Comparison of ENCODE assay signal across 8 cellular contexts in the genomic region with DNA sequence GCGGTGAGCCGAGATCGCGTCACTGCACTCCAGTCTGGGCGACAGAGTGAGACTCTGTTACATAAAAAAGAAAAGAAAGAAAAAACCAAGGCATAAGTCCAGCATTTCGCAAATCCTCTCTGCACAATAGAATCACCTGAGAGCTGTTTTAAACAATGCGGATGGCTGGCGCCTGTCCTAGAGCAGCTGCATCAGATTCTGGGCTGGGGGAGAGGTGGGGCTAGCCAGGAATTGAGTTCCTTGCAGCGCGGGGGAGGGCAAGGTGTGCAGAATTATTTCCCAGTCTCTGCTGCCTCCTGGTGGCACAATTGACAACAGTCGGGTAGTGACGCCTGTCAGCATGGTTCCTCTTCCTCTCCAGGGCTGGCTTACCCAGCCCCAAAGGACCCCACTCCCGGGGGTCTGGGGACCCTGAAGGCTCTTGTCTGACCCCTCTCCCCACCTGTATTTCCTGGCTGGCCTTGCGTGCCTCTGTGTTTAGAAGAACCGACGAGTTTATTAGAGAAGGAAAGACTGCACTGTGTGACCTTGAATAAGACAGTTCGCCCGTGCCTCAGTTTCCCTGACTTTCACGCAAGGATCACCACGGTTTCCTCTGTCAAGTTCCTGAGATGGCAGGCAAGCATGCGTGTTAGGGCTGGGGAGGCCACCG. TPM values are rescaled to one million over a fixed set of nuclear protein-coding genes. Genes with fewer than 3 reads are reported as not detected.
DNase-seq lines count a peak whose midpoint lies in the region; ATAC-seq and TF ChIP-seq lines count a peak whose summit lies in the region.

No MANE protein-coding gene starts in this region.

- no peaks in the 10 kb centered on the region for H3K9me3 ChIP-seq in spleen

- H3K4me1 Mint-ChIP-seq in brain (peaks cover 10% of the 10 kb centered on the region), immature natural killer cell (peaks cover 16 to 20% of the 10 kb centered on the region in 2 donors)

- no peaks in the 10 kb centered on the region for H3K36me3 Mint-ChIP-seq in brain
- no peaks in the 10 kb centered on the region for H3K36me3 Mint-ChIP-seq in immature natural killer cell

- H3K4me3 Mint-ChIP-seq in brain (peak overlapping the region; percentile 12 to 67 (median 43)), immature natural killer cell (peak overlapping the region; percentile 67 to 77 (median 74))

- H3K27me3 Mint-ChIP-seq in brain (peaks cover 7% of the 10 kb centered on the region), immature natural killer cell (ENCODE audit: low read depth in 3 of 3) (peaks cover 0 to 12% (median 0%) of the 10 kb centered on the region in 3 donors)

- H3K4me3 ChIP-seq in spleen = peak overlapping the region in 7 of 8 donors; percentile 8 to 59 (median 22)

- TF ChIP-seq CTCF in brain (conservative IDR thresholded peaks at IDR 0.05) (peak; percentile 96 to 98), spleen (IDR thresholded peaks at IDR 0.05 in 8 of 11, conservative IDR thresholded peaks at IDR 0.05 in 3 of 11) (peak; percentile 86 to 97 (median 94))

- ATAC-seq in HG02981 (IDR thresholded peaks at IDR 0.05; ENCODE audit: unreplicated experiment) = peak; percentile 62

- H3K36me3 ChIP-seq in spleen = no peaks in the 10 kb centered on the region

- no peaks in the 10 kb centered on the region for H3K27me3 ChIP-seq in spleen (replicated peaks in 1 of 7)

- peaks cover 0 to 3% (median 2%) of the 10 kb centered on the region in 5 experiments for H3K9me3 Mint-ChIP-seq in brain
- H3K9me3 Mint-ChIP-seq in immature natural killer cell = no peaks in the 10 kb centered on the region

- H3K27ac Mint-ChIP-seq in brain (peak overlapping the region in 4 of 5 experiments; percentile 64 to 88 (median 74)), immature natural killer cell (peak overlapping the region in 5 of 6 donors; percentile 17 to 80 (median 40))

- intact Hi-C loops in spleen (cut with DNase I; ENCODE audit: low total_unique reads) = loop anchor here (5.0 kb wide), 1 partner anchor 531 kb away; no protein-coding TSS in a partner anchor

- 6 to 11% (median 8%) methylated on average over 21 to 22 of the region's 22 CpGs for WGBS in spleen, 5 donors

- H3K4me1 ChIP-seq in spleen = peaks cover 14 to 55% (median 39%) of the 10 kb centered on the region in 6 donors

- peak overlapping the region in 7 of 8 donors; percentile 74 to 92 (median 85) for H3K27ac ChIP-seq in spleen

- no peak for TF ChIP-seq POLR2A in spleen (IDR thresholded peaks at IDR 0.05)

- DNase-seq in NCI-H446 (lab: John Stamatoyannopoulos, UW) (peak; percentile 40 to 64), NCI-H446 treated with DMSO at 0.1 percent for 48 hours (lab: John Stamatoyannopoulos, UW) (no peak), NCI-H2081 treated with DMSO at 0.1 percent for 48 hours (lab: John Stamatoyannopoulos, UW) (peak; percentile 41), UCSD-AML1 (lab: John Stamatoyannopoulos, UW; ENCODE audit: unreplicated experiment) (peak; percentile 79), immature natural killer cell (peak; percentile 74 to 80 (median 78)), spleen (peak; percentile 94)

RNA-seq across cellular contexts. Expression of gene PLCG2, which starts 41.1 kb away (rescaled TPM):
- polyA plus RNA-seq in brain (ENCODE audit: insufficient read depth, low read depth, low replicate concordance) = 6.8 TPM
- 10 to 100 TPM; 24.4 to 91.6 (median 46.4) TPM for polyA plus RNA-seq in immature natural killer cell
- total RNA-seq in spleen = 100 to 1,000 TPM; 111 to 277 (median 161) TPM
- 10 to 100 TPM; 57.1 to 83.2 (median 61.9) TPM for polyA plus RNA-seq in spleen
